Comparison of ENCODE assay signal across 11 cellular contexts in the genomic region with DNA sequence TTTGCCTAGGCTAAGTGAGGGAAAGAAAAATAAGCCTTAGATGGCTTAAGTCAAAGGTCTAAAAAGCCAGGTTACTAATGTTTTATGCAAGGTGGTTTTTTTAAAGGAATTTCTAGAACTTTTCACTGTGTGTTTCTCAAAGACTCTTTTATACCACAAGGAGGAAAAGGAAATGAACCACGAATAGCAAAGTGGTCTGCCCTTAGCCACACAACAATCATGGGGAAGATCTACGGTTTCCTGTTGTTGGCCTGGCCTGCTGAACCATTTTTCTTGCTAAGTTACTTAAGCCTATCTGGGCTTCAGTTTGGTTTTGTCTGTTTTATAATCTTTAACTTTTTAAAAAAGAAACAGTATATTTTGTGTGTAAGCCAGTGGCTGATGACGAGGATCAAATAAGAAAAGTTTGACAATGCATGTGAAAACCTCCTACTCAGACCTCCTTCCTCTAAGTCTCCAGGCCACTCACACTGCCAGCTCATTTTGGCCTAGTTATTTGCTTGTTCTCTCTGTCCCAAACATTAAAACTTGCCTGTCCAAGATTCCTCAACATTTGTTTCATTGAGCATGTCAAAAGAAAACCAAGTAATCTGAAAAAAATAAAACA. TPM values are rescaled to one million over a fixed set of nuclear protein-coding genes. Genes with fewer than 3 reads are reported as not detected.
DNase-seq lines count a peak whose midpoint lies in the region; ATAC-seq, FAIRE-seq and TF ChIP-seq lines count a peak whose summit lies in the region.
"Had no signal": no experiment of that assay in that cellular context is flagged by ENCODE, and none has a peak within 500 bp of the region (broad histone marks: within the 10 kb centered on the region; RNA-seq: fewer than 3 reads in every experiment).

No MANE protein-coding gene starts in this region.

- TF ChIP-seq CTCF in MCF 10A (IDR thresholded peaks at IDR 0.05; ENCODE audit: unreplicated experiment), result no peak

- peaks cover 19% of the 10 kb centered on the region for H3K27me3 Mint-ChIP-seq in central memory CD8-positive, alpha-beta T cell
- no peaks in the 10 kb centered on the region for H3K27me3 Mint-ChIP-seq in MCF 10A (ENCODE audit: insufficient read depth, unreplicated experiment)

- H3K4me1 Mint-ChIP-seq in central memory CD8-positive, alpha-beta T cell, result peaks cover 36% of the 10 kb centered on the region
- no peaks in the 10 kb centered on the region for H3K4me1 Mint-ChIP-seq in MCF 10A (ENCODE audit: insufficient read depth, unreplicated experiment)

- H3K36me3 Mint-ChIP-seq in central memory CD8-positive, alpha-beta T cell (ENCODE audit: insufficient read depth), result no peaks in the 10 kb centered on the region
- peaks cover 6% of the 10 kb centered on the region for H3K36me3 Mint-ChIP-seq in MCF 10A (ENCODE audit: insufficient read depth, unreplicated experiment)

- DNase-seq in GM12891 (ENCODE audit: insufficient read length, low spot score) (no peak), MCF 10A (ENCODE audit: unreplicated experiment) (no peak), NCI-H446 (lab: John Stamatoyannopoulos, UW) (no peak), NCI-H2081 treated with DMSO at 0.1 percent for 48 hours (lab: John Stamatoyannopoulos, UW) (no peak)
- DNase-seq in central memory CD8-positive, alpha-beta T cell (ENCODE audit: low spot score in 2 of 2), result no peak
- DNase-seq: COR-L47, pancreas had no signal

- no TSS peak for BruUV-seq in MCF 10A (replicated peaks; lab: Mats Ljungman, UMichigan)

- H3K9me3 Mint-ChIP-seq in central memory CD8-positive, alpha-beta T cell, result no peaks in the 10 kb centered on the region
- no peaks in the 10 kb centered on the region for H3K9me3 Mint-ChIP-seq in MCF 10A (ENCODE audit: unreplicated experiment)

- peak; percentile 16 for FAIRE-seq in GM12891 (lab: Jason Lieb, UNC)
- FAIRE-seq: pancreas had no signal

- POLR2A ChIA-PET in MCF 10A (lab: Yijun Ruan, JAX), result no interaction called here

- peak overlapping the region; percentile 51 for H3K4me3 Mint-ChIP-seq in central memory CD8-positive, alpha-beta T cell
- no peak overlapping the region for H3K4me3 Mint-ChIP-seq in MCF 10A (ENCODE audit: unreplicated experiment)

- no peak for TF ChIP-seq POLR2A in GM12891 (IDR thresholded peaks at IDR 0.05; ENCODE audit: low read depth, low read length)

- no peak overlapping the region for H3K27ac Mint-ChIP-seq in central memory CD8-positive, alpha-beta T cell (ENCODE audit: low read depth)
- no peak overlapping the region for H3K27ac Mint-ChIP-seq in MCF 10A (ENCODE audit: low read depth, unreplicated experiment)

- CTCF ChIA-PET in MCF 10A (lab: Yijun Ruan, JAX), result interaction anchor here (1.0 kb wide), 1 partner anchor 11 kb away, joined by 3 read pairs; no protein-coding TSS in a partner anchor

- peak; percentile 94 for ATAC-seq in GM21423 (IDR thresholded peaks at IDR 0.05; ENCODE audit: unreplicated experiment)
- ATAC-seq in HG03571 (IDR thresholded peaks at IDR 0.05; ENCODE audit: unreplicated experiment), result peak; percentile 89
- peak; percentile 73 for ATAC-seq in central memory CD8-positive, alpha-beta T cell (replicated peaks; ENCODE audit: extremely low read depth, poor library complexity, severe bottlenecking)
- ATAC-seq in HG02840 (IDR thresholded peaks at IDR 0.05; ENCODE audit: low FRiP score, unreplicated experiment), result no peak
- ATAC-seq: pancreas, SK-N-SH treated with all-trans-retinoic acid at 6 μM for 48 hours had no signal

- intact Hi-C loops in MCF 10A (cut with micrococcal nuclease), result loop anchor here (2.0 kb wide), 1 partner anchor 16 kb away; no protein-coding TSS in a partner anchor

TF ChIP-seq in GM12891, 5 proteins besides CTCF, POLR2A, EP300 and RAD21:
- TF ChIP-seq TAF1 (IDR thresholded peaks at IDR 0.05; ENCODE audit: low read depth, low read length), result no peak
- no peak for TF ChIP-seq POU2F2 (IDR thresholded peaks at IDR 0.05; ENCODE audit: low read depth, low read length)
- TF ChIP-seq SPI1 (IDR thresholded peaks at IDR 0.05; ENCODE audit: low read depth, low read length), result no peak
- TF ChIP-seq POLR2AphosphoS5 (IDR thresholded peaks at IDR 0.05; ENCODE audit: low read depth, low read length), result no peak
- TF ChIP-seq PAX5 (IDR thresholded peaks at IDR 0.05; ENCODE audit: insufficient read depth, low read length, severe bottlenecking), result no peak

RNA-seq across cellular contexts. Expression of a gene that starts 56.7 kb away (rescaled TPM):
- 0.03 TPM for polyA plus RNA-seq in GM12891 (2012; ENCODE audit: low read depth, missing spikeins)
- total RNA-seq in MCF 10A (2022), result not detected in 2 replicates
